Comparison of ENCODE assay signal across 8 cellular contexts in the genomic region with DNA sequence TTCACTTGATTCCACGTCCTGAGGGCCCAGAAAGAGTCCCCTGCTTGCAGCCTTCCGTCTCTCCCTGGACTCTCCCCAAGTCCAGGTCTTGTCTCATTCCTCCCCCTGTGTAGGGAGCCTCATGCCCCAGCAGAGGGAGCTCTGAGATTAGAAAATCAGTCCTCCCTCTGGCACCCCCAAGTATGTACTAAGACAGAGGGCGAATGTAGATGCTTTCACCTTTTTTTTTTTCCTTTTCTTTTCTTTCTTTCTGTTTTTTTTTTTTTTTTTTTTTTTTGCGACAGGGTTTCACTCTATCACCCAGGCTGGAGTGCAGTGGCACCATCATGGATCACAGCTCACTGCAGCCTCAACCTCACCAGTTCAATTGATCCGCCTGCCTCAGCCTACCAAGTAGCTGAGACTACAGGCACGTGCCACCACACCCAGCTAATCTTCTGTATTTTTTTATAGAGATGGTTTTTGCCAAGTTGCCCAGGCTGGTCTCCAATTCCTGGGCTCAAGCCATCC. TPM values are rescaled to one million over a fixed set of nuclear protein-coding genes. Genes with fewer than 3 reads are reported as not detected.
DNase-seq lines count a peak whose midpoint lies in the region; ATAC-seq and TF ChIP-seq lines count a peak whose summit lies in the region.

No MANE protein-coding gene starts in this region.

- intact Hi-C loops in posterior vena cava (cut with DNase I), result loop anchor here in 1 of 2 donors (1.0 kb wide), 1 partner anchor 26 kb away; no protein-coding TSS in a partner anchor

- ATAC-seq in GM21526 (IDR thresholded peaks at IDR 0.05; ENCODE audit: low FRiP score, unreplicated experiment) (peak; percentile 60), GM21381 (IDR thresholded peaks at IDR 0.05; ENCODE audit: unreplicated experiment) (no peak)

- TF ChIP-seq CTCF in LNCaP clone FGC (IDR thresholded peaks at IDR 0.05; ENCODE audit: control insufficient read depth, extremely low read depth, insufficient read depth), result peak; percentile 69

- DNase-seq in DMS 273 (lab: John Stamatoyannopoulos, UW; ENCODE audit: unreplicated experiment), result peak; percentile 86
- no peak for DNase-seq in LNCaP clone FGC (ENCODE audit: low read depth)
- peak; percentile 39 for DNase-seq in SHP77 treated with DMSO at 0.1 percent for 48 hours (lab: John Stamatoyannopoulos, UW)
- DNase-seq in activated gamma-delta T cell treated with anti-CD3 and anti-CD28 coated beads, Interleukin-2, amount 50 U/mL, for 16 hours (ENCODE audit: low read depth), result peak; percentile 67
- DNase-seq in germinal center (ENCODE audit: low spot score), result peak; percentile 87
- peak; percentile 91 for DNase-seq in posterior vena cava (ENCODE audit: low spot score)

- H3K4me3 ChIP-seq in LNCaP clone FGC (ENCODE audit: low read depth, low read length), result no peak overlapping the region

RNA-seq across cellular contexts. Expression of a gene that starts 10.3 kb away (rescaled TPM):
- total RNA-seq in posterior vena cava, result 10 to 100 TPM; 72.7 to 79.5 TPM

RNA-seq across cellular contexts. Expression of a gene that starts 10.4 kb away (rescaled TPM):
- under 1 TPM; 0.48 to 0.83 TPM for total RNA-seq in posterior vena cava

RNA-seq across cellular contexts. Expression of a gene that starts 20.5 kb away (rescaled TPM):
- total RNA-seq in posterior vena cava, result 1 to 10 TPM; 6.5 to 9.3 TPM

RNA-seq across cellular contexts. Expression of a gene that starts 41.7 kb away (rescaled TPM):
- total RNA-seq in posterior vena cava, result 10 to 100 TPM; 71.4 to 91.3 TPM

RNA-seq across cellular contexts. Expression of a gene that starts 54.0 kb away (rescaled TPM):
- total RNA-seq in posterior vena cava, result 1 to 10 TPM; 5.2 to 5.6 TPM
